16 cellular contexts compared by ENCODE assay signal in genomic region chr11:3375552-3375951, GRCh38. TPM values are rescaled to one million over a fixed set of nuclear protein-coding genes. Genes with fewer than 3 reads are reported as not detected.
DNase-seq lines count a peak whose midpoint lies in the region; ATAC-seq and TF ChIP-seq lines count a peak whose summit lies in the region.
"Had no signal": no experiment of that assay in that cellular context is flagged by ENCODE, and none has a peak within 500 bp of the region (broad histone marks: within the 10 kb centered on the region; RNA-seq: fewer than 3 reads in every experiment).

No MANE protein-coding gene starts in this region.

- DNase-seq in H9, result no peak
- peak; percentile 85 for DNase-seq in fibroblast of mammary gland (ENCODE audit: low read depth)
- peak; percentile 86 for DNase-seq in osteoblast (ENCODE audit: insufficient read length, low spot score, missing footprints)
- DNase-seq in HuH-7.5 (ENCODE audit: low spot score), result no peak
- DNase-seq in NCI-H446 (lab: John Stamatoyannopoulos, UW), result no peak
- DNase-seq in heart left ventricle, result no peak
- DNase-seq: activated CD4-positive, alpha-beta memory T cell treated with anti-CD3 and anti-CD28 coated beads for 36 hours; activated naive CD4-positive, alpha-beta T cell treated with Interleukin-2 at 50 U/mL for 16 hours; CD8-positive, alpha-beta memory T cell; gastrocnemius medialis; GOT3; Kasumi-1; NCI-H2081 treated with DMSO at 0.1 percent for 48 hours; NCI-H774; right cardiac atrium had no signal

- H3K14ac ChIP-seq in H9 (ENCODE audit: insufficient read depth, low read length), result no peak overlapping the region

- no peak overlapping the region for H2BK15ac ChIP-seq in H9 (ENCODE audit: low read depth, low read length)

- TF ChIP-seq CTCF in H9 (conservative IDR thresholded peaks at IDR 0.05), result no peak
- no peak for TF ChIP-seq CTCF in fibroblast of mammary gland (conservative IDR thresholded peaks at IDR 0.05; ENCODE audit: control insufficient read depth, insufficient read depth, low read depth, low read length)
- TF ChIP-seq CTCF in osteoblast (IDR thresholded peaks at IDR 0.05; ENCODE audit: extremely low read depth, low read depth, low read length), result no peak
- TF ChIP-seq CTCF in heart left ventricle (IDR thresholded peaks at IDR 0.05), result no peak

- H3K23me2 ChIP-seq in H9 (ENCODE audit: insufficient read length, low read depth, low read length, poor library complexity, severe bottlenecking), result peaks cover 2% of the 10 kb centered on the region

- no peak overlapping the region for H4K91ac ChIP-seq in H9 (ENCODE audit: insufficient read length, low read depth, low read length)

- peaks cover 8% of the 10 kb centered on the region; the same call in 1 of the 2 replicates for H3K4me1 ChIP-seq in H9 (ENCODE audit: insufficient read depth, low read length)
- peaks cover 17% of the 10 kb centered on the region for H3K4me1 ChIP-seq in osteoblast (ENCODE audit: insufficient read depth, low read length)
- peaks cover 0 to 37% (median 18%) of the 10 kb centered on the region in 12 donors for H3K4me1 ChIP-seq in heart left ventricle

- H2BK120ac ChIP-seq in H9 (ENCODE audit: low read depth, low read length, poor library complexity, severe bottlenecking), result no peak overlapping the region

- H3K9me3 Mint-ChIP-seq in H9, result peaks cover 0 to 6% of the 10 kb centered on the region in 2 experiments; a peak in 2 of 5 replicates
- no peaks in the 10 kb centered on the region for H3K9me3 Mint-ChIP-seq in activated T-helper 17 cell treated with anti-CD3 and anti-CD28 coated beads, Interleukin-2, amount 50 U/mL, for 72 hours
- H3K9me3 Mint-ChIP-seq: CD8-positive, alpha-beta memory T cell had no signal

- H3K79me2 ChIP-seq in H9 (ENCODE audit: insufficient read depth, low read length), result peaks cover 56% of the 10 kb centered on the region
- peaks cover 80% of the 10 kb centered on the region for H3K79me2 ChIP-seq in osteoblast (ENCODE audit: insufficient read depth, low read length)

- H3K27ac Mint-ChIP-seq in H9, result peak overlapping the region; percentile 43 to 92 (median 72); a peak in 5 of 7 replicates
- peak overlapping the region; percentile 54 for H3K27ac Mint-ChIP-seq in activated T-helper 17 cell treated with anti-CD3 and anti-CD28 coated beads, Interleukin-2, amount 50 U/mL, for 72 hours
- H3K27ac Mint-ChIP-seq: activated CD4-positive, alpha-beta memory T cell treated with anti-CD3 and anti-CD28 coated beads for 36 hours had no signal

- H2BK20ac ChIP-seq in H9 (ENCODE audit: low read depth, low read length, poor library complexity, severe bottlenecking), result no peak overlapping the region

- H3K27me3 Mint-ChIP-seq in H9 (ENCODE audit: low read depth), result no peaks in the 10 kb centered on the region
- no peaks in the 10 kb centered on the region for H3K27me3 Mint-ChIP-seq in activated T-helper 17 cell treated with anti-CD3 and anti-CD28 coated beads, Interleukin-2, amount 50 U/mL, for 72 hours
- H3K27me3 Mint-ChIP-seq: activated CD4-positive, alpha-beta memory T cell treated with anti-CD3 and anti-CD28 coated beads for 36 hours had no signal

- no peak overlapping the region for H3K27ac ChIP-seq in H9 (ENCODE audit: insufficient read length, low read depth, low read length)
- H3K27ac ChIP-seq in osteoblast (ENCODE audit: low read depth, low read length), result no peak overlapping the region
- H3K27ac ChIP-seq in heart left ventricle, result no peak overlapping the region
- H3K27ac ChIP-seq: gastrocnemius medialis had no signal

- H2AFZ ChIP-seq in H9 (ENCODE audit: low read length) (no peak overlapping the region), osteoblast (ENCODE audit: low read length) (no peak overlapping the region)

- TF ChIP-seq POLR2A in heart left ventricle (IDR thresholded peaks at IDR 0.05), result no peak

- H3K23ac ChIP-seq in H9 (ENCODE audit: insufficient read length, low read depth, low read length), result no peak overlapping the region

- H4K8ac ChIP-seq in H9 (replicated peaks; ENCODE audit: insufficient read length, low read depth, low read length), result no peak overlapping the region

- H2AK5ac ChIP-seq in H9 (ENCODE audit: insufficient read length, low read length), result no peak overlapping the region

- H3K4me1 Mint-ChIP-seq in H9, result peaks cover 42 to 58% of the 10 kb centered on the region in 2 experiments
- H3K4me1 Mint-ChIP-seq in activated T-helper 17 cell treated with anti-CD3 and anti-CD28 coated beads, Interleukin-2, amount 50 U/mL, for 72 hours, result peaks cover 18% of the 10 kb centered on the region

- no CpG with 5 or more reads among the region's 4 CpGs for WGBS in H9 (ENCODE audit: extremely low coverage, insufficient read length, low lambda C conversion rate)
- WGBS in heart left ventricle, 4 donors, result 84 to 91% (median 89%) methylated on average over 4 of the region's 4 CpGs

- H4K20me1 ChIP-seq in H9 (ENCODE audit: control insufficient read depth, insufficient read depth, insufficient read length), result no peaks in the 10 kb centered on the region
- peaks cover 11% of the 10 kb centered on the region for H4K20me1 ChIP-seq in osteoblast (ENCODE audit: insufficient read depth, low read length)

- no peak overlapping the region for H2BK5ac ChIP-seq in H9 (ENCODE audit: insufficient read length, low read length)

- H3K4me3 Mint-ChIP-seq in H9, result peak overlapping the region; percentile 60 to 95
- H3K4me3 Mint-ChIP-seq in activated T-helper 17 cell treated with anti-CD3 and anti-CD28 coated beads, Interleukin-2, amount 50 U/mL, for 72 hours, result peak overlapping the region; percentile 20
- H3K4me3 Mint-ChIP-seq: activated CD4-positive, alpha-beta memory T cell treated with anti-CD3 and anti-CD28 coated beads for 36 hours had no signal

- H3K36me3 ChIP-seq in osteoblast (ENCODE audit: insufficient read depth, low read length) (peaks cover 44% of the 10 kb centered on the region), heart left ventricle (peaks cover 0 to 63% (median 16%) of the 10 kb centered on the region in 9 donors)

- no peaks in the 10 kb centered on the region for H3K27me3 ChIP-seq in H9 (ENCODE audit: insufficient read depth, low read length)
- H3K27me3 ChIP-seq in osteoblast (ENCODE audit: insufficient read depth, low read length), result no peaks in the 10 kb centered on the region
- H3K27me3 ChIP-seq in heart left ventricle, result no peaks in the 10 kb centered on the region
- H3K27me3 ChIP-seq: gastrocnemius medialis had no signal

- H3T11ph ChIP-seq in H9 (ENCODE audit: low read length), result no peak overlapping the region

- peaks cover 70 to 79% (median 76%) of the 10 kb centered on the region in 3 experiments for H3K36me3 Mint-ChIP-seq in H9 (ENCODE audit: insufficient read depth in 1 of 3, low read depth in 3 of 3)
- H3K36me3 Mint-ChIP-seq in activated T-helper 17 cell treated with anti-CD3 and anti-CD28 coated beads, Interleukin-2, amount 50 U/mL, for 72 hours (ENCODE audit: low read depth), result peaks cover 86% of the 10 kb centered on the region

- H3K4me2 ChIP-seq in H9 (ENCODE audit: insufficient read depth, insufficient read length, low read length), result no peak overlapping the region
- H3K4me2 ChIP-seq in osteoblast (ENCODE audit: insufficient read depth, low read length), result peak overlapping the region; percentile 36

- no peak overlapping the region for H3K56ac ChIP-seq in H9 (ENCODE audit: insufficient read length, low read depth, low read length)

- H3K9ac ChIP-seq in H9 (ENCODE audit: extremely low read depth, insufficient read length, low read length), result no peak overlapping the region

- no peak overlapping the region for H2BK12ac ChIP-seq in H9 (ENCODE audit: insufficient read length, low read depth, low read length)

- ATAC-seq in activated T-helper 17 cell treated with anti-CD3 and anti-CD28 coated beads, Interleukin-2, amount 50 U/mL, for 72 hours (replicated peaks), result no peak
- no peak for ATAC-seq in heart left ventricle
- ATAC-seq: gastrocnemius medialis, right cardiac atrium had no signal

- H3K9me3 ChIP-seq in H9 (ENCODE audit: control insufficient read depth, low read depth, low read length), result no peaks in the 10 kb centered on the region
- H3K9me3 ChIP-seq in osteoblast (ENCODE audit: low read depth, low read length), result no peaks in the 10 kb centered on the region
- no peaks in the 10 kb centered on the region for H3K9me3 ChIP-seq in heart left ventricle
- H3K9me3 ChIP-seq: gastrocnemius medialis had no signal

- H3K79me1 ChIP-seq in H9 (ENCODE audit: insufficient read depth, low read depth, low read length, poor library complexity, severe bottlenecking), result peaks cover 15% of the 10 kb centered on the region

- H3K4ac ChIP-seq in H9 (ENCODE audit: low read depth, low read length), result no peak overlapping the region

- H3K18ac ChIP-seq in H9 (ENCODE audit: insufficient read length, low read depth, low read length), result no peak overlapping the region

- intact Hi-C loops in heart left ventricle (cut with DNase I), result no loop called here

- no peak overlapping the region for H4K5ac ChIP-seq in H9 (ENCODE audit: insufficient read length, low read depth, low read length)

- H3K4me3 ChIP-seq in fibroblast of mammary gland (ENCODE audit: control insufficient read depth, low read depth, low read length) (no peak overlapping the region), osteoblast (ENCODE audit: insufficient read depth, low read length) (no peak overlapping the region), heart left ventricle (no peak overlapping the region)
- H3K4me3 ChIP-seq: gastrocnemius medialis had no signal

RNA-seq across cellular contexts. Expression of gene ZNF195, which starts 3.4 kb away (rescaled TPM):
- total RNA-seq in H9 (2021), result 108 and 116 TPM in 2 replicates
- 10 to 100 TPM; 24.1 to 37.9 TPM for total RNA-seq in activated T-helper 17 cell treated with anti-CD3 and anti-CD28 coated beads, Interleukin-2, amount 50 U/mL, for 72 hours
- 14.7 and 19.2 TPM in 2 replicates for total RNA-seq in osteoblast
- total RNA-seq in heart left ventricle, result 10 to 100 TPM in 2 of 9 donors, 1 to 10 TPM in 7; 7.4 to 14.9 (median 9.7) TPM
- polyA plus RNA-seq in heart left ventricle, result 1 to 10 TPM; 5.6 to 8.1 TPM

Comparison
In these comparisons a context has a peak if more than half of its experiments do, and no peak if none do; other contexts are left out.
1. DNase-seq: peak in fibroblast of mammary gland (single experiment) and osteoblast (single experiment); none in H9 (single experiment), HuH-7.5 (single experiment), NCI-H446 (0 of 2) and heart left ventricle (0 of 5).